In genomic region chr17:47970725-47971511, GRCh38 we compare ENCODE assay signal across 8 cellular contexts. TPM values are rescaled to one million over a fixed set of nuclear protein-coding genes. Genes with fewer than 3 reads are reported as not detected.
DNase-seq lines count a peak whose midpoint lies in the region; ATAC-seq, FAIRE-seq and TF ChIP-seq lines count a peak whose summit lies in the region.

Gene CDK5RAP3 (plus strand): TSS chr17:47971113. CDS start chr17:47971147, 34 bp downstream.

- no peaks in the 10 kb centered on the region for H3K9me3 Mint-ChIP-seq in T-helper 1 cell treated with Interleukin-12 subunit alpha and Interleukin-12 subunit beta and Interleukin-4 antibody, amounts not matched to agents 30 μg/mL and 1 μg/mL, for 36 hours

- TF ChIP-seq CTCF in left ventricle myocardium inferior (IDR thresholded peaks at IDR 0.05; ENCODE audit: borderline replicate concordance) (peak; percentile 97), prostate gland (IDR thresholded peaks at IDR 0.05) (peak; percentile 92 to 100 (median 99))

- H3K36me3 ChIP-seq in left ventricle myocardium inferior, result peaks cover 28% of the 10 kb centered on the region
- H3K36me3 ChIP-seq in prostate gland, result peaks cover 5 to 15% of the 10 kb centered on the region in 2 donors

- TF ChIP-seq POLR2A in GM12892 (IDR thresholded peaks at IDR 0.05; ENCODE audit: low read depth, low read length), result peak; percentile 93
- peak; percentile 87 for TF ChIP-seq POLR2A in prostate gland (IDR thresholded peaks at IDR 0.05)

- H3K4me1 Mint-ChIP-seq in T-helper 1 cell treated with Interleukin-12 subunit alpha and Interleukin-12 subunit beta and Interleukin-4 antibody, amounts not matched to agents 30 μg/mL and 1 μg/mL, for 36 hours (ENCODE audit: low read depth), result peaks cover 23% of the 10 kb centered on the region

- H3K9me3 ChIP-seq in left ventricle myocardium inferior (replicated peaks) (no peaks in the 10 kb centered on the region), prostate gland (no peaks in the 10 kb centered on the region)

- H3K27me3 Mint-ChIP-seq in T-helper 1 cell treated with Interleukin-12 subunit alpha and Interleukin-12 subunit beta and Interleukin-4 antibody, amounts not matched to agents 30 μg/mL and 1 μg/mL, for 36 hours (ENCODE audit: low read depth), result peaks cover 5% of the 10 kb centered on the region

- peaks cover 11% of the 10 kb centered on the region for H3K36me3 Mint-ChIP-seq in T-helper 1 cell treated with Interleukin-12 subunit alpha and Interleukin-12 subunit beta and Interleukin-4 antibody, amounts not matched to agents 30 μg/mL and 1 μg/mL, for 36 hours (ENCODE audit: low read depth)

- H3K27me3 ChIP-seq in left ventricle myocardium inferior (ENCODE audit: low read depth) (no peaks in the 10 kb centered on the region), prostate gland (replicated peaks; ENCODE audit: insufficient read depth) (no peaks in the 10 kb centered on the region)

- peak; percentile 93 for DNase-seq in GM12892 (ENCODE audit: insufficient read length)
- DNase-seq in NCI-H146 treated with DMSO at 0.1 percent for 48 hours (lab: John Stamatoyannopoulos, UW; ENCODE audit: unreplicated experiment), result peak; percentile 98
- peak; percentile 88 to 100 (median 99) for DNase-seq in amygdala (lab: John Stamatoyannopoulos, UW)
- peak; percentile 100 for DNase-seq in left ventricle myocardium inferior
- DNase-seq in prostate gland (ENCODE audit: low spot score), result peak; percentile 100
- peak; percentile 99 for DNase-seq in urothelium cell line (ENCODE audit: low spot score)

- peak within 1 kb of the TSS; percentile 93 for H3K4me3 ChIP-seq in left ventricle myocardium inferior
- H3K4me3 ChIP-seq in prostate gland, result peak within 1 kb of the TSS; percentile 53 to 70

- WGBS in prostate gland, result under 1% methylated on average over 60 of the region's 63 CpGs

- H3K4me1 ChIP-seq in left ventricle myocardium inferior (peaks cover 21% of the 10 kb centered on the region), prostate gland (replicated peaks) (no peaks in the 10 kb centered on the region)

- peak within 1 kb of the TSS; percentile 92 for H3K27ac Mint-ChIP-seq in T-helper 1 cell treated with Interleukin-12 subunit alpha and Interleukin-12 subunit beta and Interleukin-4 antibody, amounts not matched to agents 30 μg/mL and 1 μg/mL, for 36 hours

- FAIRE-seq in GM12892 (lab: Jason Lieb, UNC) (peak; percentile 99), urothelium cell line (lab: Jason Lieb, UNC) (peak; percentile 92)

- H3K27ac ChIP-seq in left ventricle myocardium inferior (replicated peaks), result peak within 1 kb of the TSS; percentile 85
- H3K27ac ChIP-seq in prostate gland, result peak within 1 kb of the TSS; percentile 61 to 77

- peak; percentile 94 for ATAC-seq in HG02870 (IDR thresholded peaks at IDR 0.05; ENCODE audit: unreplicated experiment)

- H3K4me3 Mint-ChIP-seq in T-helper 1 cell treated with Interleukin-12 subunit alpha and Interleukin-12 subunit beta and Interleukin-4 antibody, amounts not matched to agents 30 μg/mL and 1 μg/mL, for 36 hours, result peak within 1 kb of the TSS; percentile 98

- intact Hi-C loops in left ventricle myocardium inferior (cut with micrococcal nuclease) (loop anchor here (10.0 kb wide), 1 partner anchor 126 kb away; the partner anchor contains the start of gene SCRN2), prostate gland (cut with DNase I) (loop anchor here (2.0 to 5.0 kb wide), 2 partner anchors 22 to 74 kb away; partner anchors contain the start of gene SP2)

RNA-seq across cellular contexts. Expression of gene CDK5RAP3, which starts in this region (rescaled TPM):
- 167 TPM for polyA plus RNA-seq in GM12892 (2012; ENCODE audit: missing spikeins)
- total RNA-seq in left ventricle myocardium inferior (50.1 TPM), prostate gland (100 to 1,000 TPM; 185 to 193 TPM)

Comparison
In these comparisons a context has a peak if more than half of its experiments do, and no peak if none do; other contexts are left out.
1. Peak in every context shown above with its lines: DNase-seq, ATAC-seq, H3K4me3 ChIP-seq and H3K27ac ChIP-seq.